ENCODE assay signal across 8 cellular contexts in genomic region chr4:145481942-145482208, GRCh38. TPM values are rescaled to one million over a fixed set of nuclear protein-coding genes. Genes with fewer than 3 reads are reported as not detected.
DNase-seq lines count a peak whose midpoint lies in the region; ATAC-seq, FAIRE-seq and TF ChIP-seq lines count a peak whose summit lies in the region.

No MANE protein-coding gene starts in this region.

- no peak for FAIRE-seq in small intestine (lab: Jason Lieb, UNC)

- peak overlapping the region; percentile 76 for H3K27ac ChIP-seq in RWPE2 (ENCODE audit: poor library complexity, severe bottlenecking)
- H3K27ac ChIP-seq in small intestine (ENCODE audit: low read depth in 1 of 2, low read length in 1 of 2) = peak overlapping the region; percentile 92 to 95

- H3K27me3 ChIP-seq in RWPE2 (ENCODE audit: insufficient read depth, poor library complexity, severe bottlenecking) (no peaks in the 10 kb centered on the region), small intestine (ENCODE audit: control insufficient read depth in 2 of 2, insufficient read depth in 2 of 2, low read length in 2 of 2) (no peaks in the 10 kb centered on the region)

- H3K4me1 ChIP-seq in RWPE2 (ENCODE audit: insufficient read depth, poor library complexity, severe bottlenecking) (peaks cover 5% of the 10 kb centered on the region), small intestine (ENCODE audit: control insufficient read depth in 2 of 2, insufficient read depth in 1 of 2, low read depth in 1 of 2, low read length in 1 of 2) (no peaks in the 10 kb centered on the region)

- 0 to 1% (median 0%) methylated on average over 16 to 42 of the region's 42 CpGs for WGBS in small intestine, 3 donors

- H3K4me3 ChIP-seq in RWPE2 (ENCODE audit: severe bottlenecking) (peak overlapping the region; percentile 76), small intestine (ENCODE audit: low read depth in 1 of 2, low read length in 2 of 2) (peak overlapping the region; percentile 84 to 88)

- no peaks in the 10 kb centered on the region; the same call in 1 of the 2 replicates for H3K36me3 ChIP-seq in RWPE2 (ENCODE audit: low read depth)
- no peaks in the 10 kb centered on the region for H3K36me3 ChIP-seq in small intestine (ENCODE audit: control insufficient read depth in 2 of 2, insufficient read depth in 2 of 2, low read length in 2 of 2)

- DNase-seq in RWPE2 (ENCODE audit: low spot score) (no peak), left ventricle myocardium superior (no peak), small intestine (no peak), HuH-7.5 (ENCODE audit: low spot score) (no peak), DMS79 treated with DMSO at 0.1 percent for 48 hours (lab: John Stamatoyannopoulos, UW) (no peak), EL (no peak)

- intact Hi-C loops in left ventricle myocardium superior (cut with micrococcal nuclease) = loop anchor here (5.0 to 10.0 kb wide), 2 partner anchors 65 to 133 kb away; partner anchors contain the start of gene MMAA

- peak; percentile 26 for ATAC-seq in GM21619 (IDR thresholded peaks at IDR 0.05; ENCODE audit: unreplicated experiment)
- ATAC-seq in RWPE2 (ENCODE audit: low read depth) = peak; percentile 4; the same call in 2 of the 3 replicates
- ATAC-seq in left ventricle myocardium superior = peak; percentile 37
- ATAC-seq in HG02840 (IDR thresholded peaks at IDR 0.05; ENCODE audit: low FRiP score, unreplicated experiment) = no peak

- TF ChIP-seq CTCF in RWPE2 (IDR thresholded peaks at IDR 0.05; ENCODE audit: poor library complexity, severe bottlenecking) = no peak

- H3K9me3 ChIP-seq in RWPE2 (ENCODE audit: severe bottlenecking) = no peaks in the 10 kb centered on the region
- H3K9me3 ChIP-seq in small intestine (ENCODE audit: control insufficient read depth, low read depth) = no peaks in the 10 kb centered on the region

RNA-seq across cellular contexts. Expression of gene SMAD1, which starts 0.2 kb away (rescaled TPM):
- total RNA-seq in left ventricle myocardium superior = 12.5 TPM
- 10 to 100 TPM; 11.4 to 16.4 (median 14.1) TPM for polyA plus RNA-seq in small intestine
